Comparison of ENCODE assay signal across 8 cellular contexts in genomic region chr1:40476924-40477679, GRCh38. TPM values are rescaled to one million over a fixed set of nuclear protein-coding genes. Genes with fewer than 3 reads are reported as not detected.
DNase-seq lines count a peak whose midpoint lies in the region; ATAC-seq and TF ChIP-seq lines count a peak whose summit lies in the region.

ZFP69 (plus strand) TSS chr1:40477290; CDS start chr1:40479362, 2,072 bp downstream.

- H3K4me3 ChIP-seq in fibroblast of the aortic adventitia (ENCODE audit: low read depth, low read length), result peak within 1 kb of the TSS; percentile 78

- peaks cover 22% of the 10 kb centered on the region for H3K9me3 Mint-ChIP-seq in activated T-helper 17 cell treated with anti-CD3 and anti-CD28 coated beads, Interleukin-2, amount 50 U/mL, for 72 hours
- H3K9me3 Mint-ChIP-seq in neural crest cell, result peaks cover 18% of the 10 kb centered on the region
- peaks cover 22% of the 10 kb centered on the region in 2 donors for H3K9me3 Mint-ChIP-seq in stimulated activated naive CD8-positive, alpha-beta T cell treated with anti-CD3 and anti-CD28 coated beads, Interleukin-15, amount 100 ng/mL, for 72 hours

- H3K4me3 Mint-ChIP-seq in activated T-helper 17 cell treated with anti-CD3 and anti-CD28 coated beads, Interleukin-2, amount 50 U/mL, for 72 hours, result peak within 1 kb of the TSS; percentile 81
- peak within 1 kb of the TSS; percentile 92 for H3K4me3 Mint-ChIP-seq in neural crest cell
- peak within 1 kb of the TSS; percentile 85 to 88 for H3K4me3 Mint-ChIP-seq in stimulated activated naive CD8-positive, alpha-beta T cell treated with anti-CD3 and anti-CD28 coated beads, Interleukin-15, amount 100 ng/mL, for 72 hours

- TF ChIP-seq CTCF in fibroblast of the aortic adventitia (IDR thresholded peaks at IDR 0.05; ENCODE audit: insufficient read depth, low read length) (no peak), neural crest cell (conservative IDR thresholded peaks at IDR 0.05) (no peak)

- no peaks in the 10 kb centered on the region for H3K27me3 Mint-ChIP-seq in activated T-helper 17 cell treated with anti-CD3 and anti-CD28 coated beads, Interleukin-2, amount 50 U/mL, for 72 hours
- H3K27me3 Mint-ChIP-seq in neural crest cell (ENCODE audit: low read depth), result no peaks in the 10 kb centered on the region
- no peaks in the 10 kb centered on the region for H3K27me3 Mint-ChIP-seq in stimulated activated naive CD8-positive, alpha-beta T cell treated with anti-CD3 and anti-CD28 coated beads, Interleukin-15, amount 100 ng/mL, for 72 hours

- DNase-seq in AG08395 (ENCODE audit: low spot score), result peak; percentile 86
- peak; percentile 31 for DNase-seq in HPDE6-E6E7 (ENCODE audit: extremely low spot score)
- peak; percentile 45 for DNase-seq in fibroblast of the aortic adventitia (ENCODE audit: low read depth)
- DNase-seq in neural crest cell (ENCODE audit: low read depth, low spot score), result peak; percentile 68
- peak; percentile 75 to 79 for DNase-seq in stimulated activated naive CD8-positive, alpha-beta T cell treated with anti-CD3 and anti-CD28 coated beads, Interleukin-15, amount 100 ng/mL, for 72 hours

- peaks cover 16% of the 10 kb centered on the region for H3K4me1 Mint-ChIP-seq in activated T-helper 17 cell treated with anti-CD3 and anti-CD28 coated beads, Interleukin-2, amount 50 U/mL, for 72 hours
- peaks cover 27% of the 10 kb centered on the region for H3K4me1 Mint-ChIP-seq in neural crest cell
- H3K4me1 Mint-ChIP-seq in stimulated activated naive CD8-positive, alpha-beta T cell treated with anti-CD3 and anti-CD28 coated beads, Interleukin-15, amount 100 ng/mL, for 72 hours, result peaks cover 23% of the 10 kb centered on the region

- peak; percentile 90 for ATAC-seq in GM19023 (IDR thresholded peaks at IDR 0.05; ENCODE audit: unreplicated experiment)
- peak; percentile 89 for ATAC-seq in activated T-helper 17 cell treated with anti-CD3 and anti-CD28 coated beads, Interleukin-2, amount 50 U/mL, for 72 hours (replicated peaks)
- peak; percentile 95 for ATAC-seq in stimulated activated naive CD8-positive, alpha-beta T cell treated with anti-CD3 and anti-CD28 coated beads, Interleukin-15, amount 100 ng/mL, for 72 hours

- H3K27ac Mint-ChIP-seq in activated T-helper 17 cell treated with anti-CD3 and anti-CD28 coated beads, Interleukin-2, amount 50 U/mL, for 72 hours, result peak within 1 kb of the TSS; percentile 53
- H3K27ac Mint-ChIP-seq in neural crest cell (ENCODE audit: unreplicated experiment), result peak within 1 kb of the TSS; percentile 47
- H3K27ac Mint-ChIP-seq in stimulated activated naive CD8-positive, alpha-beta T cell treated with anti-CD3 and anti-CD28 coated beads, Interleukin-15, amount 100 ng/mL, for 72 hours, result peak within 1 kb of the TSS; percentile 70 to 84

- peaks cover 9% of the 10 kb centered on the region for H3K36me3 Mint-ChIP-seq in activated T-helper 17 cell treated with anti-CD3 and anti-CD28 coated beads, Interleukin-2, amount 50 U/mL, for 72 hours (ENCODE audit: low read depth)
- peaks cover 36% of the 10 kb centered on the region for H3K36me3 Mint-ChIP-seq in neural crest cell (ENCODE audit: low read depth)

TF ChIP-seq in PFSK-1, 5 proteins besides CTCF, POLR2A, EP300 and RAD21:
- TF ChIP-seq TAF1 (IDR thresholded peaks at IDR 0.05; ENCODE audit: borderline replicate concordance, insufficient read depth, low read length), result peak; percentile 57; the same call in 1 of the 2 replicates
- TF ChIP-seq SIN3A (IDR thresholded peaks at IDR 0.05; ENCODE audit: borderline replicate concordance, insufficient read depth, low read length), result no peak
- TF ChIP-seq FOXP2 (optimal IDR thresholded peaks at IDR 0.05; ENCODE audit: borderline replicate concordance, extremely low read depth, extremely low read length, insufficient read depth), result peak; percentile 68
- peak; percentile 55 for TF ChIP-seq POLR2AphosphoS5 (IDR thresholded peaks at IDR 0.05; ENCODE audit: low read depth, low read length)
- TF ChIP-seq REST (IDR thresholded peaks at IDR 0.05; ENCODE audit: insufficient read depth in 1 of 2, low read depth in 2 of 2, low read length in 2 of 2), result no peak

RNA-seq across cellular contexts. Expression of gene ZFP69, which starts in this region (rescaled TPM):
- 0.95 TPM for polyA plus RNA-seq in PFSK-1 (2012; ENCODE audit: insufficient read length, low read depth)
- 1 to 10 TPM; 1.9 to 3.4 TPM for total RNA-seq in activated T-helper 17 cell treated with anti-CD3 and anti-CD28 coated beads, Interleukin-2, amount 50 U/mL, for 72 hours
- 1.7 and 3.4 TPM in 2 replicates for total RNA-seq in fibroblast of the aortic adventitia (ENCODE audit: low replicate concordance)
- total RNA-seq in neural crest cell, result 6.9 and 8.0 TPM in 2 replicates

Comparison
In these comparisons a context has a peak if more than half of its experiments do, and no peak if none do; other contexts are left out.
1. Peak in every context shown above with its lines: DNase-seq, ATAC-seq and H3K4me3 ChIP-seq.
2. DNase-seq: peak in every context shown above with its lines; median percentile 86 in AG08395; 77 in stimulated activated naive CD8-positive, alpha-beta T cell treated with anti-CD3 and anti-CD28 coated beads, Interleukin-15, amount 100 ng/mL, for 72 hours; 68 in neural crest cell; 45 in fibroblast of the aortic adventitia; 31 in HPDE6-E6E7.